In the genomic region with DNA sequence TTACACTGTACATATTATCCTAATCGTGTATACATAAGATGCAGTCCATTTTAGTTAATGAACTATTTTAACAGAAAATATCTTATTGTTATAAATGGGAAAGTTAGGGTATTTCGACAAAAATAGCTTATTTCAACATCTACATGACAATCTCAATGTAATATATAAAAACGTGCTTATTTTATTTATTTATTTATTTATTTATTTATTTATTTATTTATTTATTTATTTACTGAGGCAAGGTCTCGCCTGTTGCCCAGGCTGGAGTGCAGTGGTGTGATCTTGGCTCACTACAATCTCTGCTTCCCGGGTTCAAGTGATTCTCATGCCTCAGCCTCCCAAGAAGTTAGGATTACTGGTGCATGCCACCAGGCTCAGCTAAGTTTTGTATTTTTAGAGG, we compare ENCODE assay signal across 25 cellular contexts.
"Had no signal": no experiment of that assay in that cellular context is flagged by ENCODE, and none has a peak within 500 bp of the region (broad histone marks: within the 10 kb centered on the region; RNA-seq: fewer than 3 reads in every experiment).

No MANE protein-coding gene starts in this region.

- H3K27ac Mint-ChIP-seq: dendritic cell treated with granulocyte-macrophage colony-stimulating factor and Interleukin-4, amounts not matched to agents 40 ng/mL and 50 ng/mL, for 4 days; effector memory CD8-positive, alpha-beta T cell; endodermal cell; mesothelial cell of epicardium; naive B cell had no signal

- H3K9me3 Mint-ChIP-seq: dendritic cell treated with granulocyte-macrophage colony-stimulating factor and Interleukin-4, amounts not matched to agents 40 ng/mL and 50 ng/mL, for 4 days; endodermal cell; naive B cell had no signal

- H3K27me3 Mint-ChIP-seq: dendritic cell treated with granulocyte-macrophage colony-stimulating factor and Interleukin-4, amounts not matched to agents 40 ng/mL and 50 ng/mL, for 4 days; effector memory CD8-positive, alpha-beta T cell; naive B cell had no signal

- H3K27ac ChIP-seq: colonic mucosa, esophagus muscularis mucosa, foreskin keratinocyte, gastrocnemius medialis, heart right ventricle, left lung, lower lobe of right lung had no signal

- H3K9me3 ChIP-seq: colonic mucosa, esophagus muscularis mucosa, gastrocnemius medialis, heart right ventricle, left lung, lower lobe of right lung, mucosa of descending colon had no signal

- H3K4me1 Mint-ChIP-seq: mesothelial cell of epicardium, naive B cell had no signal

- DNase-seq: colonic mucosa; cortex of kidney; effector CD8-positive, alpha-beta T cell; effector memory CD8-positive, alpha-beta T cell; endodermal cell; foreskin keratinocyte; gastrocnemius medialis; glutamatergic neuron; head of caudate nucleus; heart right ventricle; hippocampal formation; left cardiac atrium; left lung; left ventricle myocardium superior; lower lobe of right lung; mesenchymal stem cell; mucosa of descending colon; naive B cell had no signal

- H3K4me3 ChIP-seq: colonic mucosa, esophagus muscularis mucosa, gastrocnemius medialis, heart right ventricle, left lung, lower lobe of right lung, mucosa of descending colon had no signal

- H3K36me3 ChIP-seq: colonic mucosa, esophagus muscularis mucosa, gastrocnemius medialis, heart right ventricle, left lung, lower lobe of right lung had no signal

- FAIRE-seq: endometrium, endothelial cell of umbilical vein, islet of Langerhans, keratinocyte had no signal

- H3K4me3 Mint-ChIP-seq: dendritic cell treated with granulocyte-macrophage colony-stimulating factor and Interleukin-4, amounts not matched to agents 40 ng/mL and 50 ng/mL, for 4 days; effector memory CD8-positive, alpha-beta T cell; endodermal cell; mesothelial cell of epicardium had no signal

- H3K4me1 ChIP-seq: colonic mucosa, esophagus muscularis mucosa, foreskin keratinocyte, gastrocnemius medialis, heart right ventricle, left lung, lower lobe of right lung had no signal

- H3K36me3 Mint-ChIP-seq: mesothelial cell of epicardium, naive B cell had no signal
